ENCODE assay signal across 1 cellular context in genomic region chr10:48406204-48406603, GRCh38.
TF ChIP-seq lines count a peak whose summit lies in the region.

No MANE protein-coding gene starts in this region.

TF ChIP-seq in H1, 55 proteins besides CTCF, POLR2A, EP300 and RAD21 (continued from another document):
- TF ChIP-seq, protein P1, sequence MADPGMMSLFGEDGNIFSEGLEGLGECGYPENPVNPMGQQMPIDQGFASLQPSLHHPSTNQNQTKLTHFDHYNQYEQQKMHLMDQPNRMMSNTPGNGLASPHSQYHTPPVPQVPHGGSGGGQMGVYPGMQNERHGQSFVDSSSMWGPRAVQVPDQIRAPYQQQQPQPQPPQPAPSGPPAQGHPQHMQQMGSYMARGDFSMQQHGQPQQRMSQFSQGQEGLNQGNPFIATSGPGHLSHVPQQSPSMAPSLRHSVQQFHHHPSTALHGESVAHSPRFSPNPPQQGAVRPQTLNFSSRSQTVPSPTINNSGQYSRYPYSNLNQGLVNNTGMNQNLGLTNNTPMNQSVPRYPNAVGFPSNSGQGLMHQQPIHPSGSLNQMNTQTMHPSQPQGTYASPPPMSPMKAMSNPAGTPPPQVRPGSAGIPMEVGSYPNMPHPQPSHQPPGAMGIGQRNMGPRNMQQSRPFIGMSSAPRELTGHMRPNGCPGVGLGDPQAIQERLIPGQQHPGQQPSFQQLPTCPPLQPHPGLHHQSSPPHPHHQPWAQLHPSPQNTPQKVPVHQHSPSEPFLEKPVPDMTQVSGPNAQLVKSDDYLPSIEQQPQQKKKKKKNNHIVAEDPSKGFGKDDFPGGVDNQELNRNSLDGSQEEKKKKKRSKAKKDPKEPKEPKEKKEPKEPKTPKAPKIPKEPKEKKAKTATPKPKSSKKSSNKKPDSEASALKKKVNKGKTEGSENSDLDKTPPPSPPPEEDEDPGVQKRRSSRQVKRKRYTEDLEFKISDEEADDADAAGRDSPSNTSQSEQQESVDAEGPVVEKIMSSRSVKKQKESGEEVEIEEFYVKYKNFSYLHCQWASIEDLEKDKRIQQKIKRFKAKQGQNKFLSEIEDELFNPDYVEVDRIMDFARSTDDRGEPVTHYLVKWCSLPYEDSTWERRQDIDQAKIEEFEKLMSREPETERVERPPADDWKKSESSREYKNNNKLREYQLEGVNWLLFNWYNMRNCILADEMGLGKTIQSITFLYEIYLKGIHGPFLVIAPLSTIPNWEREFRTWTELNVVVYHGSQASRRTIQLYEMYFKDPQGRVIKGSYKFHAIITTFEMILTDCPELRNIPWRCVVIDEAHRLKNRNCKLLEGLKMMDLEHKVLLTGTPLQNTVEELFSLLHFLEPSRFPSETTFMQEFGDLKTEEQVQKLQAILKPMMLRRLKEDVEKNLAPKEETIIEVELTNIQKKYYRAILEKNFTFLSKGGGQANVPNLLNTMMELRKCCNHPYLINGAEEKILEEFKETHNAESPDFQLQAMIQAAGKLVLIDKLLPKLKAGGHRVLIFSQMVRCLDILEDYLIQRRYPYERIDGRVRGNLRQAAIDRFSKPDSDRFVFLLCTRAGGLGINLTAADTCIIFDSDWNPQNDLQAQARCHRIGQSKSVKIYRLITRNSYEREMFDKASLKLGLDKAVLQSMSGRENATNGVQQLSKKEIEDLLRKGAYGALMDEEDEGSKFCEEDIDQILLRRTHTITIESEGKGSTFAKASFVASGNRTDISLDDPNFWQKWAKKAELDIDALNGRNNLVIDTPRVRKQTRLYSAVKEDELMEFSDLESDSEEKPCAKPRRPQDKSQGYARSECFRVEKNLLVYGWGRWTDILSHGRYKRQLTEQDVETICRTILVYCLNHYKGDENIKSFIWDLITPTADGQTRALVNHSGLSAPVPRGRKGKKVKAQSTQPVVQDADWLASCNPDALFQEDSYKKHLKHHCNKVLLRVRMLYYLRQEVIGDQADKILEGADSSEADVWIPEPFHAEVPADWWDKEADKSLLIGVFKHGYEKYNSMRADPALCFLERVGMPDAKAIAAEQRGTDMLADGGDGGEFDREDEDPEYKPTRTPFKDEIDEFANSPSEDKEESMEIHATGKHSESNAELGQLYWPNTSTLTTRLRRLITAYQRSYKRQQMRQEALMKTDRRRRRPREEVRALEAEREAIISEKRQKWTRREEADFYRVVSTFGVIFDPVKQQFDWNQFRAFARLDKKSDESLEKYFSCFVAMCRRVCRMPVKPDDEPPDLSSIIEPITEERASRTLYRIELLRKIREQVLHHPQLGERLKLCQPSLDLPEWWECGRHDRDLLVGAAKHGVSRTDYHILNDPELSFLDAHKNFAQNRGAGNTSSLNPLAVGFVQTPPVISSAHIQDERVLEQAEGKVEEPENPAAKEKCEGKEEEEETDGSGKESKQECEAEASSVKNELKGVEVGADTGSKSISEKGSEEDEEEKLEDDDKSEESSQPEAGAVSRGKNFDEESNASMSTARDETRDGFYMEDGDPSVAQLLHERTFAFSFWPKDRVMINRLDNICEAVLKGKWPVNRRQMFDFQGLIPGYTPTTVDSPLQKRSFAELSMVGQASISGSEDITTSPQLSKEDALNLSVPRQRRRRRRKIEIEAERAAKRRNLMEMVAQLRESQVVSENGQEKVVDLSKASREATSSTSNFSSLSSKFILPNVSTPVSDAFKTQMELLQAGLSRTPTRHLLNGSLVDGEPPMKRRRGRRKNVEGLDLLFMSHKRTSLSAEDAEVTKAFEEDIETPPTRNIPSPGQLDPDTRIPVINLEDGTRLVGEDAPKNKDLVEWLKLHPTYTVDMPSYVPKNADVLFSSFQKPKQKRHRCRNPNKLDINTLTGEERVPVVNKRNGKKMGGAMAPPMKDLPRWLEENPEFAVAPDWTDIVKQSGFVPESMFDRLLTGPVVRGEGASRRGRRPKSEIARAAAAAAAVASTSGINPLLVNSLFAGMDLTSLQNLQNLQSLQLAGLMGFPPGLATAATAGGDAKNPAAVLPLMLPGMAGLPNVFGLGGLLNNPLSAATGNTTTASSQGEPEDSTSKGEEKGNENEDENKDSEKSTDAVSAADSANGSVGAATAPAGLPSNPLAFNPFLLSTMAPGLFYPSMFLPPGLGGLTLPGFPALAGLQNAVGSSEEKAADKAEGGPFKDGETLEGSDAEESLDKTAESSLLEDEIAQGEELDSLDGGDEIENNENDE (IDR thresholded peaks at IDR 0.05; ENCODE audit: insufficient replicate concordance, low read length), result no peak
